Comparison of ENCODE assay signal across 16 cellular contexts in the genomic region with DNA sequence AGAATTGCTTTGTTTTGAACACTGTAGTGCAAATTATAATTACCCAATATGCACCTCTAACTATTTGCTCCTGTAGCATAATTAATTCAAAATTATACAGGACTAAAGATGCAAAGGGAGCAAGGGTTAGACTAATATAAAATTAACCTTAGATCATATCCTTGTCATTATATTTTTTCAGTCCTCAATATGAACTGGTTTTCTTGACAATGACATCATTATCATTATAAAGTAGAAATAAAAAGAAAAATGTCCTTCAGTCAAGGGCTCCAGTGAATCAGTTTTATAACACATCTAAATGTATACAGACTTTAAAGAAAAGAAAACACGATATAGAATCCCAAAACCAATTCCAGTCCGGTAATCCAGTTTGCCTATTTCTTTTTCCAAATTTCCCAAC. TPM values are rescaled to one million over a fixed set of nuclear protein-coding genes. Genes with fewer than 3 reads are reported as not detected.
DNase-seq lines count a peak whose midpoint lies in the region; ATAC-seq, FAIRE-seq and TF ChIP-seq lines count a peak whose summit lies in the region.
"Had no signal": no experiment of that assay in that cellular context is flagged by ENCODE, and none has a peak within 500 bp of the region (broad histone marks: within the 10 kb centered on the region; RNA-seq: fewer than 3 reads in every experiment).

No MANE protein-coding gene starts in this region.

- SMC1A ChIA-PET in GM12878 (lab: Charles Lee; ENCODE audit: uncharacterized antibody, unreplicated experiment), result interaction anchor here (0.8 to 3.4 kb wide), 7 partner anchors 9 to 82 kb away, joined by 3 to 18 read pairs (median 6); a partner anchor contains a TSS

- CTCF ChIA-PET in HepG2 (lab: Yijun Ruan, JAX; ENCODE audit: low intra/inter-chr PET ratio, low total read pairs) (no interaction called here), GM12878 (lab: Yijun Ruan, JAX) (interaction anchor here (1.0 to 1.8 kb wide), 3 partner anchors 9 to 14 kb away, joined by 3 to 4 read pairs (median 4); no protein-coding TSS in a partner anchor)

- POLR2A ChIA-PET in HepG2 (lab: Yijun Ruan, JAX) (no interaction called here), GM12878 (lab: Charles Lee) (interaction anchor here (1.0 to 1.2 kb wide), 3 partner anchors 10 to 13 kb away, joined by 3 read pairs; no protein-coding TSS in a partner anchor)

- H3K79me2 ChIP-seq in HepG2 (ENCODE audit: insufficient read depth, low read length) (no peaks in the 10 kb centered on the region), GM12878 (ENCODE audit: control insufficient read depth, insufficient read depth, low read length) (no peaks in the 10 kb centered on the region)

- no peak overlapping the region for H3K4me2 ChIP-seq in HepG2 (ENCODE audit: low read depth, low read length)
- no peak overlapping the region for H3K4me2 ChIP-seq in GM12878 (ENCODE audit: control insufficient read depth, insufficient read depth)

- TF ChIP-seq POLR2A in HepG2 (IDR thresholded peaks at IDR 0.05; ENCODE audit: insufficient read depth in 1 of 2, low read depth in 2 of 2, low read length in 2 of 2) (no peak), right lobe of liver (IDR thresholded peaks at IDR 0.05) (no peak), GM12878 (IDR thresholded peaks at IDR 0.05; ENCODE audit: low read depth, low read length) (no peak), esophagus muscularis mucosa (IDR thresholded peaks at IDR 0.05; ENCODE audit: low read depth) (no peak)

- TF ChIP-seq EP300 in HepG2 (IDR thresholded peaks at IDR 0.05; ENCODE audit: low read depth in 2 of 2, low read length in 2 of 2) (no peak), HepG2 (CRISPR knock-in tag; IDR thresholded peaks at IDR 0.05; ENCODE audit: borderline replicate concordance) (no peak), GM12878 (IDR thresholded peaks at IDR 0.05; ENCODE audit: borderline replicate concordance in 1 of 2, control insufficient read depth in 1 of 2, low read depth in 2 of 2, low read length in 2 of 2) (no peak), esophagus muscularis mucosa (IDR thresholded peaks at IDR 0.05) (no peak)

- H3K27ac ChIP-seq in HepG2 (ENCODE audit: extremely low read length, insufficient read depth, low read length), result no peak overlapping the region
- H3K27ac ChIP-seq in right lobe of liver, result no peak overlapping the region
- H3K27ac ChIP-seq in GM12878 (ENCODE audit: control insufficient read depth, insufficient read depth), result no peak overlapping the region
- peak overlapping the region; percentile 74 for H3K27ac ChIP-seq in neutrophil
- no peak overlapping the region for H3K27ac ChIP-seq in esophagus muscularis mucosa (replicated peaks in 1 of 4)
- H3K27ac ChIP-seq: 22Rv1 had no signal

- H3K4me1 ChIP-seq in HepG2 (ENCODE audit: insufficient read depth, low read length) (peaks cover 5% of the 10 kb centered on the region; the same call in 1 of the 2 replicates), right lobe of liver (peaks cover 0 to 19% (median 2%) of the 10 kb centered on the region in 4 donors), GM12878 (ENCODE audit: control insufficient read depth, insufficient read depth, low read length) (no peaks in the 10 kb centered on the region), neutrophil (ENCODE audit: control insufficient read depth in 1 of 2, insufficient read depth in 1 of 2, low read depth in 1 of 2, low read length in 1 of 2) (peaks cover 83 to 87% of the 10 kb centered on the region in 2 experiments), esophagus muscularis mucosa (peaks cover 22 to 39% (median 29%) of the 10 kb centered on the region in 4 donors)

- 88% methylated on average over 2 of the region's 2 CpGs for WGBS in HepG2 (ENCODE audit: low lambda C conversion rate)
- 90% methylated on average over 2 of the region's 2 CpGs for WGBS in right lobe of liver (ENCODE audit: insufficient coverage, low coverage, low lambda C conversion rate, missing lambda C conversion rate)
- WGBS in GM12878 (ENCODE audit: insufficient coverage, insufficient replicate concordance, low lambda C conversion rate, missing lambda C conversion rate), result 19% methylated on average over 2 of the region's 2 CpGs
- WGBS in esophagus muscularis mucosa, result 95% methylated on average over 2 of the region's 2 CpGs

- BruUV-seq in HepG2 (replicated peaks; lab: Mats Ljungman, UMichigan), result no TSS peak
- BruUV-seq in GM12878 (replicated peaks; lab: Mats Ljungman, UMichigan), result no TSS peak

- H3K4me3 ChIP-seq in HepG2 (replicated peaks in 1 of 3; ENCODE audit: insufficient read depth in 1 of 3, low read depth in 2 of 3, low read length in 3 of 3), result no peak overlapping the region
- no peak overlapping the region for H3K4me3 ChIP-seq in right lobe of liver
- no peak overlapping the region for H3K4me3 ChIP-seq in GM12878
- H3K4me3 ChIP-seq in neutrophil (ENCODE audit: low read depth in 1 of 2, low read length in 1 of 2), result no peak overlapping the region
- no peak overlapping the region for H3K4me3 ChIP-seq in esophagus muscularis mucosa
- H3K4me3 ChIP-seq: K562 had no signal

- no peak for TF ChIP-seq CTCF in HepG2 (CRISPR knock-in tag; IDR thresholded peaks at IDR 0.05)
- no peak for TF ChIP-seq CTCF in right lobe of liver (IDR thresholded peaks at IDR 0.05)
- no peak for TF ChIP-seq CTCF in GM12878 (IDR thresholded peaks at IDR 0.05 in 2 of 3, conservative IDR thresholded peaks at IDR 0.05 in 1 of 3; ENCODE audit: control insufficient read depth in 2 of 3, extremely low read depth in 1 of 3, insufficient read depth in 1 of 3, low read depth in 3 of 3, low read length in 3 of 3)
- TF ChIP-seq CTCF in neutrophil (IDR thresholded peaks at IDR 0.05), result no peak
- no peak for TF ChIP-seq CTCF in esophagus muscularis mucosa (IDR thresholded peaks at IDR 0.05)

- no peaks in the 10 kb centered on the region for H3K27me3 ChIP-seq in HepG2 (ENCODE audit: control insufficient read depth in 1 of 2, insufficient read depth in 2 of 2, low read length in 2 of 2)
- no peaks in the 10 kb centered on the region for H3K27me3 ChIP-seq in right lobe of liver
- H3K27me3 ChIP-seq in GM12878 (replicated peaks in 1 of 2; ENCODE audit: control insufficient read depth in 2 of 2, insufficient read depth in 2 of 2, low read length in 1 of 2), result no peaks in the 10 kb centered on the region
- no peaks in the 10 kb centered on the region for H3K27me3 ChIP-seq in neutrophil
- no peaks in the 10 kb centered on the region for H3K27me3 ChIP-seq in esophagus muscularis mucosa

- no peak overlapping the region for H2AFZ ChIP-seq in HepG2 (ENCODE audit: low read length)
- no peak overlapping the region for H2AFZ ChIP-seq in GM12878 (ENCODE audit: control insufficient read depth, low read depth, low read length)

- in situ Hi-C loops in HepG2 (cut with HindIII; ENCODE audit: extremely low pct_ligation_motif_present, low pct_unique_long_range_greater_than_20kb), result no loop called here
- in situ Hi-C loops in GM12878 (cut with MboI), result loop anchor here (25.0 kb wide), 1 partner anchor 1857 kb away; a partner anchor contains a TSS

- H4K20me1 ChIP-seq in HepG2 (ENCODE audit: insufficient read depth, low read length), result no peaks in the 10 kb centered on the region
- no peaks in the 10 kb centered on the region for H4K20me1 ChIP-seq in GM12878 (ENCODE audit: control insufficient read depth, insufficient read depth)

- FAIRE-seq in HepG2 (lab: Jason Lieb, UNC) (no peak), GM12878 (lab: Jason Lieb, UNC) (no peak)
- FAIRE-seq: GM12891, HTR-8/SVneo, K562 had no signal

- TF ChIP-seq RAD21 in HepG2 (CRISPR knock-in tag; IDR thresholded peaks at IDR 0.05), result no peak
- no peak for TF ChIP-seq RAD21 in GM12878 (IDR thresholded peaks at IDR 0.05; ENCODE audit: insufficient read depth, low read depth, low read length)

- DNase-seq in HepG2 (ENCODE audit: low spot score) (no peak), right lobe of liver (no peak), GM12878 (ENCODE audit: low read depth, low spot score) (no peak), NCI-H2107 treated with DMSO at 0.1 percent for 48 hours (lab: John Stamatoyannopoulos, UW; ENCODE audit: unreplicated experiment) (no peak), esophagus muscularis mucosa (ENCODE audit: extremely low spot score) (no peak), mesenteric fat pad (ENCODE audit: low spot score) (no peak)
- DNase-seq: ACHN; C1 segment of cervical spinal cord; CD4-positive, alpha-beta memory T cell; DMS79 had no signal

- intact Hi-C loops in HepG2 (cut with micrococcal nuclease; ENCODE audit: unreplicated experiment), result no loop called here
- intact Hi-C loops in right lobe of liver (cut with DNase I), result no loop called here
- intact Hi-C loops in GM12878 (cut with micrococcal nuclease; ENCODE audit: unreplicated experiment), result no loop called here
- intact Hi-C loops in esophagus muscularis mucosa (cut with DNase I), result no loop called here

- ATAC-seq in HepG2, result no peak
- no peak for ATAC-seq in right lobe of liver
- ATAC-seq in GM12878, result no peak
- ATAC-seq: K562 had no signal

- RAD21 ChIA-PET in GM12878 (lab: Charles Lee; ENCODE audit: unreplicated experiment), result interaction anchor here (0.6 to 3.1 kb wide), 6 partner anchors 9 to 56 kb away, joined by 3 to 12 read pairs (median 8); a partner anchor contains a TSS

- H3K9me3 ChIP-seq in HepG2 (ENCODE audit: low read length) (no peaks in the 10 kb centered on the region), right lobe of liver (no peaks in the 10 kb centered on the region), GM12878 (replicated peaks; ENCODE audit: control insufficient read depth, insufficient read depth, low read length) (no peaks in the 10 kb centered on the region; the same call in 1 of the 3 replicates), neutrophil (no peaks in the 10 kb centered on the region), esophagus muscularis mucosa (no peaks in the 10 kb centered on the region)

- H3K9ac ChIP-seq in HepG2 (ENCODE audit: insufficient read depth, low read depth, low read length), result no peak overlapping the region
- H3K9ac ChIP-seq in GM12878 (ENCODE audit: control insufficient read depth, insufficient read depth, low read length), result no peak overlapping the region

- H3K36me3 ChIP-seq in HepG2 (replicated peaks in 1 of 2; ENCODE audit: control insufficient read depth in 1 of 2, insufficient read depth in 2 of 2, low read length in 2 of 2) (no peaks in the 10 kb centered on the region), right lobe of liver (no peaks in the 10 kb centered on the region), GM12878 (ENCODE audit: control insufficient read depth in 2 of 2, insufficient read depth in 2 of 2, low read length in 1 of 2) (no peaks in the 10 kb centered on the region), neutrophil (no peaks in the 10 kb centered on the region), esophagus muscularis mucosa (no peaks in the 10 kb centered on the region)

RNA-seq across cellular contexts. Expression of a gene that starts 15.7 kb away (rescaled TPM):
- total RNA-seq in HepG2 (2016; rRNA removed; fragmentation: Illumina TruSeq; extraction: Trizol), result 3.4 and 3.8 TPM in 2 replicates
- total RNA-seq in HepG2 (2016; cell fraction: cytosol; rRNA removed; fragmentation: Illumina TruSeq; extraction: Trizol; ENCODE audit: low read depth), result 0.30 and 0.79 TPM in 2 replicates
- total RNA-seq in HepG2 (2016; cell fraction: insoluble cytoplasmic fraction; rRNA removed; fragmentation: Illumina TruSeq; extraction: Trizol), result 3.4 and 3.7 TPM in 2 replicates
- total RNA-seq in HepG2 (2016; cell fraction: membrane; rRNA removed; fragmentation: Illumina TruSeq; extraction: Trizol), result 0.65 and 0.93 TPM in 2 replicates
- 6.6 and 8.7 TPM in 2 replicates for total RNA-seq in HepG2 (2016; cell fraction: nucleus; rRNA removed; fragmentation: Illumina TruSeq; extraction: Trizol)
- 1.3 and 1.9 TPM in 2 replicates for polyA plus RNA-seq in HepG2 (2011; rRNA removed)
- 0.71 and 1.7 TPM in 2 replicates for polyA plus RNA-seq in HepG2 (2011; cell fraction: cytosol; rRNA removed)
- polyA plus RNA-seq in HepG2 (2011; cell fraction: nucleus; rRNA removed), result 0.85 and 1.5 TPM in 2 replicates
- 3.0 and 4.7 TPM in 2 replicates for polyA plus RNA-seq in HepG2 (2012)
- polyA plus RNA-seq in HepG2 (2016; cell fraction: cytosol; fragmentation: Illumina TruSeq; extraction: Trizol; ENCODE audit: low read depth), result 0.05 TPM in 2 replicates
- 2.0 and 2.5 TPM in 2 replicates for polyA plus RNA-seq in HepG2 (2016; cell fraction: insoluble cytoplasmic fraction; fragmentation: Illumina TruSeq; extraction: Trizol; ENCODE audit: low read depth)
- polyA plus RNA-seq in HepG2 (2016; cell fraction: membrane; fragmentation: Illumina TruSeq; extraction: Trizol; ENCODE audit: low read depth), result 0.40 and 0.43 TPM in 2 replicates
- polyA plus RNA-seq in HepG2 (2016; cell fraction: nucleus; fragmentation: Illumina TruSeq; extraction: Trizol; ENCODE audit: insufficient read depth, low read depth), result 1.2 and 1.4 TPM in 2 replicates
- polyA minus RNA-seq in HepG2 (2011; rRNA and poly(A)+ RNA removed; ENCODE audit: low replicate concordance), result 5.7 and 22.6 TPM in 2 replicates
- polyA minus RNA-seq in HepG2 (2011; cell fraction: cytosol; rRNA and poly(A)+ RNA removed), result 1.6 and 3.3 TPM in 2 replicates
- polyA minus RNA-seq in HepG2 (2011; cell fraction: nucleus; rRNA and poly(A)+ RNA removed), result 24.5 and 31.8 TPM in 2 replicates
- 10 to 100 TPM; 25.2 to 74.4 (median 40.0) TPM for total RNA-seq in right lobe of liver
- total RNA-seq in GM12878 (2013; cell fraction: nucleolus; rRNA removed), result 162 and 178 TPM in 2 replicates
- 17.8 and 22.8 TPM in 2 replicates for total RNA-seq in GM12878 (2014; rRNA removed)
- 23.7 and 23.8 TPM in 2 replicates for total RNA-seq in GM12878 (2014; rRNA removed; fragmentation: Illumina TruSeq; extraction: Trizol)
- total RNA-seq in GM12878 (2021), result 15.5 and 17.2 TPM in 2 replicates
- polyA plus RNA-seq in GM12878 (2011; ENCODE audit: low read depth), result 3.8 TPM
- polyA plus RNA-seq in GM12878 (2011; rRNA removed), result 15.4 and 22.4 TPM in 2 replicates
- 7.5 and 8.4 TPM in 2 replicates for polyA plus RNA-seq in GM12878 (2011; cell fraction: cytosol; rRNA removed)
- 12.5 and 12.6 TPM in 2 replicates for polyA plus RNA-seq in GM12878 (2011; cell fraction: nucleus; rRNA removed)
- 4.3 and 5.7 TPM in 2 replicates for polyA plus RNA-seq in GM12878 (2012)
- polyA plus RNA-seq in GM12878 (2014; fragmentation: Illumina TruSeq; extraction: Trizol), result 11.7 and 14.1 TPM in 2 replicates
- polyA plus RNA-seq in GM12878 (2014; fragmentation: Nextera tagmentation; extraction: Ambion mirVana), result 1 to 10 TPM; 5.7 to 6.5 TPM
- polyA plus RNA-seq in GM12878 (2014; rRNA removed), result 6.9 and 7.5 TPM in 2 replicates
- polyA plus RNA-seq in GM12878 (2016; fragmentation: Nextera tagmentation; extraction: Ambion mirVana), result 1 to 10 TPM; 7.5 to 8.6 TPM
- 35.2 and 38.5 TPM in 2 replicates for polyA minus RNA-seq in GM12878 (2011; rRNA and poly(A)+ RNA removed)
- 5.9 and 8.4 TPM in 2 replicates for polyA minus RNA-seq in GM12878 (2011; cell fraction: cytosol; rRNA and poly(A)+ RNA removed)
- 61.8 and 98.4 TPM in 2 replicates for polyA minus RNA-seq in GM12878 (2011; cell fraction: nucleus; rRNA and poly(A)+ RNA removed)
- total RNA-seq in esophagus muscularis mucosa, result 10 to 100 TPM; 31.1 to 36.6 (median 31.7) TPM
- total RNA-seq in mesenteric fat pad, result 48.6 TPM
- total RNA-seq: G401 had no signal
